3 cellular contexts compared by ENCODE assay signal in genomic region chr4:26015133-26015651, GRCh38.
A peak's percentile ranks its signal among the peaks of the same experiment; 100 is the strongest.
TF ChIP-seq lines count a peak whose summit lies in the region.

No MANE protein-coding gene starts in this region.

TF ChIP-seq in liver, 16 proteins besides CTCF, POLR2A, EP300 and RAD21:
- TF ChIP-seq SP1 (IDR thresholded peaks at IDR 0.05) (no peak), GABPA (IDR thresholded peaks at IDR 0.05 in 1 of 2, conservative IDR thresholded peaks at IDR 0.05 in 1 of 2) (no peak), FOXA2 (IDR thresholded peaks at IDR 0.05) (no peak), EGR1 (IDR thresholded peaks at IDR 0.05; ENCODE audit: low read depth in 2 of 2) (no peak), NR2F2 (IDR thresholded peaks at IDR 0.05) (peak; percentile 7)

TF ChIP-seq in HepG2, 621 proteins besides CTCF, POLR2A, EP300 and RAD21:
- TF ChIP-seq ZNF124 (CRISPR knock-in tag; IDR thresholded peaks at IDR 0.05), result no peak
- TF ChIP-seq, protein P1, sequence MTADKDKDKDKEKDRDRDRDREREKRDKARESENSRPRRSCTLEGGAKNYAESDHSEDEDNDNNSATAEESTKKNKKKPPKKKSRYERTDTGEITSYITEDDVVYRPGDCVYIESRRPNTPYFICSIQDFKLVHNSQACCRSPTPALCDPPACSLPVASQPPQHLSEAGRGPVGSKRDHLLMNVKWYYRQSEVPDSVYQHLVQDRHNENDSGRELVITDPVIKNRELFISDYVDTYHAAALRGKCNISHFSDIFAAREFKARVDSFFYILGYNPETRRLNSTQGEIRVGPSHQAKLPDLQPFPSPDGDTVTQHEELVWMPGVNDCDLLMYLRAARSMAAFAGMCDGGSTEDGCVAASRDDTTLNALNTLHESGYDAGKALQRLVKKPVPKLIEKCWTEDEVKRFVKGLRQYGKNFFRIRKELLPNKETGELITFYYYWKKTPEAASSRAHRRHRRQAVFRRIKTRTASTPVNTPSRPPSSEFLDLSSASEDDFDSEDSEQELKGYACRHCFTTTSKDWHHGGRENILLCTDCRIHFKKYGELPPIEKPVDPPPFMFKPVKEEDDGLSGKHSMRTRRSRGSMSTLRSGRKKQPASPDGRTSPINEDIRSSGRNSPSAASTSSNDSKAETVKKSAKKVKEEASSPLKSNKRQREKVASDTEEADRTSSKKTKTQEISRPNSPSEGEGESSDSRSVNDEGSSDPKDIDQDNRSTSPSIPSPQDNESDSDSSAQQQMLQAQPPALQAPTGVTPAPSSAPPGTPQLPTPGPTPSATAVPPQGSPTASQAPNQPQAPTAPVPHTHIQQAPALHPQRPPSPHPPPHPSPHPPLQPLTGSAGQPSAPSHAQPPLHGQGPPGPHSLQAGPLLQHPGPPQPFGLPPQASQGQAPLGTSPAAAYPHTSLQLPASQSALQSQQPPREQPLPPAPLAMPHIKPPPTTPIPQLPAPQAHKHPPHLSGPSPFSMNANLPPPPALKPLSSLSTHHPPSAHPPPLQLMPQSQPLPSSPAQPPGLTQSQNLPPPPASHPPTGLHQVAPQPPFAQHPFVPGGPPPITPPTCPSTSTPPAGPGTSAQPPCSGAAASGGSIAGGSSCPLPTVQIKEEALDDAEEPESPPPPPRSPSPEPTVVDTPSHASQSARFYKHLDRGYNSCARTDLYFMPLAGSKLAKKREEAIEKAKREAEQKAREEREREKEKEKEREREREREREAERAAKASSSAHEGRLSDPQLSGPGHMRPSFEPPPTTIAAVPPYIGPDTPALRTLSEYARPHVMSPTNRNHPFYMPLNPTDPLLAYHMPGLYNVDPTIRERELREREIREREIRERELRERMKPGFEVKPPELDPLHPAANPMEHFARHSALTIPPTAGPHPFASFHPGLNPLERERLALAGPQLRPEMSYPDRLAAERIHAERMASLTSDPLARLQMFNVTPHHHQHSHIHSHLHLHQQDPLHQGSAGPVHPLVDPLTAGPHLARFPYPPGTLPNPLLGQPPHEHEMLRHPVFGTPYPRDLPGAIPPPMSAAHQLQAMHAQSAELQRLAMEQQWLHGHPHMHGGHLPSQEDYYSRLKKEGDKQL (CRISPR knock-in tag; IDR thresholded peaks at IDR 0.05; ENCODE audit: low read depth), result no peak
- TF ChIP-seq ADNP (CRISPR knock-in tag; IDR thresholded peaks at IDR 0.05), result no peak
- TF ChIP-seq, protein P2, sequence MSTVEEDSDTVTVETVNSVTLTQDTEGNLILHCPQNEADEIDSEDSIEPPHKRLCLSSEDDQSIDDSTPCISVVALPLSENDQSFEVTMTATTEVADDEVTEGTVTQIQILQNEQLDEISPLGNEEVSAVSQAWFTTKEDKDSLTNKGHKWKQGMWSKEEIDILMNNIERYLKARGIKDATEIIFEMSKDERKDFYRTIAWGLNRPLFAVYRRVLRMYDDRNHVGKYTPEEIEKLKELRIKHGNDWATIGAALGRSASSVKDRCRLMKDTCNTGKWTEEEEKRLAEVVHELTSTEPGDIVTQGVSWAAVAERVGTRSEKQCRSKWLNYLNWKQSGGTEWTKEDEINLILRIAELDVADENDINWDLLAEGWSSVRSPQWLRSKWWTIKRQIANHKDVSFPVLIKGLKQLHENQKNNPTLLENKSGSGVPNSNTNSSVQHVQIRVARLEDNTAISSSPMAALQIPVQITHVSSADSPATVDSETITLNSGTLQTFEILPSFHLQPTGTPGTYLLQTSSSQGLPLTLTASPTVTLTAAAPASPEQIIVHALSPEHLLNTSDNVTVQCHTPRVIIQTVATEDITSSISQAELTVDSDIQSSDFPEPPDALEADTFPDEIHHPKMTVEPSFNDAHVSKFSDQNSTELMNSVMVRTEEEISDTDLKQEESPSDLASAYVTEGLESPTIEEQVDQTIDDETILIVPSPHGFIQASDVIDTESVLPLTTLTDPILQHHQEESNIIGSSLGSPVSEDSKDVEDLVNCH (CRISPR knock-in tag; IDR thresholded peaks at IDR 0.05), result no peak
- TF ChIP-seq TOPORS (CRISPR knock-in tag; IDR thresholded peaks at IDR 0.05), result no peak
- TF ChIP-seq IKZF4 (CRISPR knock-in tag; IDR thresholded peaks at IDR 0.05; ENCODE audit: borderline replicate concordance, low read depth, not compliant biosample characterization), result no peak
- TF ChIP-seq NR2F2 (IDR thresholded peaks at IDR 0.05; ENCODE audit: borderline replicate concordance, low read depth), result no peak
- no peak for TF ChIP-seq CEBPZ (IDR thresholded peaks at IDR 0.05; ENCODE audit: low read length)
- TF ChIP-seq CBX1 (IDR thresholded peaks at IDR 0.05; ENCODE audit: low read depth), result no peak

TF ChIP-seq in H1, 55 proteins besides CTCF, POLR2A, EP300 and RAD21:
- TF ChIP-seq ZNF274 (IDR thresholded peaks at IDR 0.05; ENCODE audit: borderline replicate concordance, extremely low read depth, low read length), result no peak
- no peak for TF ChIP-seq HDAC2 (IDR thresholded peaks at IDR 0.05; ENCODE audit: borderline replicate concordance in 1 of 2, low read depth in 2 of 2, low read length in 2 of 2)
- TF ChIP-seq POU5F1 (IDR thresholded peaks at IDR 0.05; ENCODE audit: low read depth, low read length), result no peak
